In genomic region chr20:49799698-49800097, GRCh38 we compare ENCODE assay signal across 1 cellular context.
TF ChIP-seq lines count a peak whose summit lies in the region.

No MANE protein-coding gene starts in this region.

TF ChIP-seq in HepG2, 621 proteins besides CTCF, POLR2A, EP300 and RAD21 (continued from another document and continues in another):
- TF ChIP-seq ZXDC (CRISPR knock-in tag; IDR thresholded peaks at IDR 0.05): no peak; the same call in 1 of the 2 replicates
- TF ChIP-seq PHF21A (CRISPR knock-in tag; IDR thresholded peaks at IDR 0.05): peak; percentile 37; the same call in 1 of the 2 replicates
- TF ChIP-seq JUNB (CRISPR knock-in tag; IDR thresholded peaks at IDR 0.05; ENCODE audit: borderline replicate concordance): no peak
- no peak for TF ChIP-seq MTA1 (CRISPR knock-in tag; IDR thresholded peaks at IDR 0.05; ENCODE audit: borderline replicate concordance)
- no peak for TF ChIP-seq CBX1 (IDR thresholded peaks at IDR 0.05; ENCODE audit: low read depth)
- TF ChIP-seq TBX3 (IDR thresholded peaks at IDR 0.05; ENCODE audit: borderline replicate concordance): no peak
- peak; percentile 42; the same call in 1 of the 2 replicates for TF ChIP-seq HDAC2 (CRISPR knock-in tag; IDR thresholded peaks at IDR 0.05)
- TF ChIP-seq JDP2 (CRISPR knock-in tag; IDR thresholded peaks at IDR 0.05; ENCODE audit: borderline replicate concordance): no peak
- TF ChIP-seq ZEB1 (IDR thresholded peaks at IDR 0.05; ENCODE audit: insufficient replicate concordance, low read depth): no peak
- TF ChIP-seq ZSCAN21 (CRISPR knock-in tag; IDR thresholded peaks at IDR 0.05; ENCODE audit: borderline replicate concordance): 0 out of 2 replicates have a peak, but pooled peaks have one; percentile 33
- TF ChIP-seq, protein P1, sequence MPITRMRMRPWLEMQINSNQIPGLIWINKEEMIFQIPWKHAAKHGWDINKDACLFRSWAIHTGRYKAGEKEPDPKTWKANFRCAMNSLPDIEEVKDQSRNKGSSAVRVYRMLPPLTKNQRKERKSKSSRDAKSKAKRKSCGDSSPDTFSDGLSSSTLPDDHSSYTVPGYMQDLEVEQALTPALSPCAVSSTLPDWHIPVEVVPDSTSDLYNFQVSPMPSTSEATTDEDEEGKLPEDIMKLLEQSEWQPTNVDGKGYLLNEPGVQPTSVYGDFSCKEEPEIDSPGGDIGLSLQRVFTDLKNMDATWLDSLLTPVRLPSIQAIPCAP (CRISPR knock-in tag; IDR thresholded peaks at IDR 0.05; ENCODE audit: low read depth): no peak
- no peak for TF ChIP-seq ZNF546 (CRISPR knock-in tag; conservative IDR thresholded peaks at IDR 0.05)
- no peak for TF ChIP-seq IKZF4 (CRISPR knock-in tag; IDR thresholded peaks at IDR 0.05; ENCODE audit: borderline replicate concordance, low read depth, not compliant biosample characterization)
- TF ChIP-seq ZNF724P (CRISPR knock-in tag; IDR thresholded peaks at IDR 0.05; ENCODE audit: borderline replicate concordance): no peak
- TF ChIP-seq, protein P2, sequence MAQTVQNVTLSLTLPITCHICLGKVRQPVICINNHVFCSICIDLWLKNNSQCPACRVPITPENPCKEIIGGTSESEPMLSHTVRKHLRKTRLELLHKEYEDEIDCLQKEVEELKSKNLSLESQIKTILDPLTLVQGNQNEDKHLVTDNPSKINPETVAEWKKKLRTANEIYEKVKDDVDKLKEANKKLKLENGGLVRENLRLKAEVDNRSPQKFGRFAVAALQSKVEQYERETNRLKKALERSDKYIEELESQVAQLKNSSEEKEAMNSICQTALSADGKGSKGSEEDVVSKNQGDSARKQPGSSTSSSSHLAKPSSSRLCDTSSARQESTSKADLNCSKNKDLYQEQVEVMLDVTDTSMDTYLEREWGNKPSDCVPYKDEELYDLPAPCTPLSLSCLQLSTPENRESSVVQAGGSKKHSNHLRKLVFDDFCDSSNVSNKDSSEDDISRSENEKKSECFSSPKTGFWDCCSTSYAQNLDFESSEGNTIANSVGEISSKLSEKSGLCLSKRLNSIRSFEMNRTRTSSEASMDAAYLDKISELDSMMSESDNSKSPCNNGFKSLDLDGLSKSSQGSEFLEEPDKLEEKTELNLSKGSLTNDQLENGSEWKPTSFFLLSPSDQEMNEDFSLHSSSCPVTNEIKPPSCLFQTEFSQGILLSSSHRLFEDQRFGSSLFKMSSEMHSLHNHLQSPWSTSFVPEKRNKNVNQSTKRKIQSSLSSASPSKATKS (CRISPR knock-in tag; IDR thresholded peaks at IDR 0.05): no peak
- TF ChIP-seq, protein P3, sequence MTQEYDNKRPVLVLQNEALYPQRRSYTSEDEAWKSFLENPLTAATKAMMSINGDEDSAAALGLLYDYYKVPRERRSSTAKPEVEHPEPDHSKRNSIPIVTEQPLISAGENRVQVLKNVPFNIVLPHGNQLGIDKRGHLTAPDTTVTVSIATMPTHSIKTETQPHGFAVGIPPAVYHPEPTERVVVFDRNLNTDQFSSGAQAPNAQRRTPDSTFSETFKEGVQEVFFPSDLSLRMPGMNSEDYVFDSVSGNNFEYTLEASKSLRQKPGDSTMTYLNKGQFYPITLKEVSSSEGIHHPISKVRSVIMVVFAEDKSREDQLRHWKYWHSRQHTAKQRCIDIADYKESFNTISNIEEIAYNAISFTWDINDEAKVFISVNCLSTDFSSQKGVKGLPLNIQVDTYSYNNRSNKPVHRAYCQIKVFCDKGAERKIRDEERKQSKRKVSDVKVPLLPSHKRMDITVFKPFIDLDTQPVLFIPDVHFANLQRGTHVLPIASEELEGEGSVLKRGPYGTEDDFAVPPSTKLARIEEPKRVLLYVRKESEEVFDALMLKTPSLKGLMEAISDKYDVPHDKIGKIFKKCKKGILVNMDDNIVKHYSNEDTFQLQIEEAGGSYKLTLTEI (CRISPR knock-in tag; conservative IDR thresholded peaks at IDR 0.05): no peak
- TF ChIP-seq NRL (CRISPR knock-in tag; IDR thresholded peaks at IDR 0.05; ENCODE audit: borderline replicate concordance): no peak
- no peak for TF ChIP-seq ZFP37 (CRISPR knock-in tag; IDR thresholded peaks at IDR 0.05; ENCODE audit: borderline replicate concordance)
- no peak for TF ChIP-seq REL (CRISPR knock-in tag; conservative IDR thresholded peaks at IDR 0.05)
- no peak for TF ChIP-seq SAFB2 (CRISPR knock-in tag; IDR thresholded peaks at IDR 0.05; ENCODE audit: borderline replicate concordance, low read depth)
- TF ChIP-seq HOXA3 (CRISPR knock-in tag; IDR thresholded peaks at IDR 0.05): peak; percentile 60; the same call in 1 of the 2 replicates
- TF ChIP-seq IRX3 (CRISPR knock-in tag; IDR thresholded peaks at IDR 0.05; ENCODE audit: borderline replicate concordance, low read depth): no peak
- no peak for TF ChIP-seq PCBP2 (optimal IDR thresholded peaks at IDR 0.05; ENCODE audit: low read depth, low read length, poor library complexity, severe bottlenecking)
- TF ChIP-seq SMAD3 (CRISPR knock-in tag; IDR thresholded peaks at IDR 0.05): no peak; the same call in 1 of the 2 replicates
- TF ChIP-seq U2AF1 (optimal IDR thresholded peaks at IDR 0.05; ENCODE audit: low read depth, low read length): no peak
- no peak for TF ChIP-seq ZNF580 (CRISPR knock-in tag; IDR thresholded peaks at IDR 0.05; ENCODE audit: borderline replicate concordance, low read depth)
- TF ChIP-seq, protein P4, sequence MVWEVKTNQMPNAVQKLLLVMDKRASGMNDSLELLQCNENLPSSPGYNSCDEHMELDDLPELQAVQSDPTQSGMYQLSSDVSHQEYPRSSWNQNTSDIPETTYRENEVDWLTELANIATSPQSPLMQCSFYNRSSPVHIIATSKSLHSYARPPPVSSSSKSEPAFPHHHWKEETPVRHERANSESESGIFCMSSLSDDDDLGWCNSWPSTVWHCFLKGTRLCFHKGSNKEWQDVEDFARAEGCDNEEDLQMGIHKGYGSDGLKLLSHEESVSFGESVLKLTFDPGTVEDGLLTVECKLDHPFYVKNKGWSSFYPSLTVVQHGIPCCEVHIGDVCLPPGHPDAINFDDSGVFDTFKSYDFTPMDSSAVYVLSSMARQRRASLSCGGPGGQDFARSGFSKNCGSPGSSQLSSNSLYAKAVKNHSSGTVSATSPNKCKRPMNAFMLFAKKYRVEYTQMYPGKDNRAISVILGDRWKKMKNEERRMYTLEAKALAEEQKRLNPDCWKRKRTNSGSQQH (CRISPR knock-in tag; IDR thresholded peaks at IDR 0.05; ENCODE audit: low read depth): no peak
- TF ChIP-seq RARA (CRISPR knock-in tag; IDR thresholded peaks at IDR 0.05): peak; percentile 45; the same call in 1 of the 2 replicates
- TF ChIP-seq SCMH1 (CRISPR knock-in tag; IDR thresholded peaks at IDR 0.05; ENCODE audit: borderline replicate concordance): no peak
- no peak for TF ChIP-seq IRF9 (CRISPR knock-in tag; IDR thresholded peaks at IDR 0.05; ENCODE audit: borderline replicate concordance)
- TF ChIP-seq, protein P5, sequence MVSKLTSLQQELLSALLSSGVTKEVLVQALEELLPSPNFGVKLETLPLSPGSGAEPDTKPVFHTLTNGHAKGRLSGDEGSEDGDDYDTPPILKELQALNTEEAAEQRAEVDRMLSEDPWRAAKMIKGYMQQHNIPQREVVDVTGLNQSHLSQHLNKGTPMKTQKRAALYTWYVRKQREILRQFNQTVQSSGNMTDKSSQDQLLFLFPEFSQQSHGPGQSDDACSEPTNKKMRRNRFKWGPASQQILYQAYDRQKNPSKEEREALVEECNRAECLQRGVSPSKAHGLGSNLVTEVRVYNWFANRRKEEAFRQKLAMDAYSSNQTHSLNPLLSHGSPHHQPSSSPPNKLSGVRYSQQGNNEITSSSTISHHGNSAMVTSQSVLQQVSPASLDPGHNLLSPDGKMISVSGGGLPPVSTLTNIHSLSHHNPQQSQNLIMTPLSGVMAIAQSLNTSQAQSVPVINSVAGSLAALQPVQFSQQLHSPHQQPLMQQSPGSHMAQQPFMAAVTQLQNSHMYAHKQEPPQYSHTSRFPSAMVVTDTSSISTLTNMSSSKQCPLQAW (CRISPR knock-in tag; IDR thresholded peaks at IDR 0.05): no peak
- TF ChIP-seq ZNF652 (CRISPR knock-in tag; IDR thresholded peaks at IDR 0.05; ENCODE audit: borderline replicate concordance, low read depth): no peak
- no peak for TF ChIP-seq ZNF230 (CRISPR knock-in tag; IDR thresholded peaks at IDR 0.05)
- TF ChIP-seq CREB1 (IDR thresholded peaks at IDR 0.05): no peak
- TF ChIP-seq CREB1 (CRISPR knock-in tag; IDR thresholded peaks at IDR 0.05): peak; percentile 54
- no peak for TF ChIP-seq ZNF549 (CRISPR knock-in tag; IDR thresholded peaks at IDR 0.05)
- TF ChIP-seq, protein P6, sequence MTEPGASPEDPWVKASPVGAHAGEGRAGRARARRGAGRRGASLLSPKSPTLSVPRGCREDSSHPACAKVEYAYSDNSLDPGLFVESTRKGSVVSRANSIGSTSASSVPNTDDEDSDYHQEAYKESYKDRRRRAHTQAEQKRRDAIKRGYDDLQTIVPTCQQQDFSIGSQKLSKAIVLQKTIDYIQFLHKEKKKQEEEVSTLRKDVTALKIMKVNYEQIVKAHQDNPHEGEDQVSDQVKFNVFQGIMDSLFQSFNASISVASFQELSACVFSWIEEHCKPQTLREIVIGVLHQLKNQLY (CRISPR knock-in tag; IDR thresholded peaks at IDR 0.05): no peak
- peak; percentile 29; the same call in 1 of the 2 replicates for TF ChIP-seq ARID3A (IDR thresholded peaks at IDR 0.05; ENCODE audit: low read depth, low read length)
- no peak for TF ChIP-seq ZFP1 (CRISPR knock-in tag; IDR thresholded peaks at IDR 0.05)
- no peak for TF ChIP-seq NFKBIZ (CRISPR knock-in tag; IDR thresholded peaks at IDR 0.05)
- no peak for TF ChIP-seq GATA4 (IDR thresholded peaks at IDR 0.05; ENCODE audit: borderline replicate concordance, low read depth)
- no peak for TF ChIP-seq ZNF143 (CRISPR knock-in tag; IDR thresholded peaks at IDR 0.05)
- TF ChIP-seq ZNF7 (CRISPR knock-in tag; IDR thresholded peaks at IDR 0.05): no peak
- TF ChIP-seq GTF3A (CRISPR knock-in tag; conservative IDR thresholded peaks at IDR 0.05): no peak
- no peak for TF ChIP-seq ZNF460 (CRISPR knock-in tag; IDR thresholded peaks at IDR 0.05; ENCODE audit: borderline replicate concordance)
- no peak for TF ChIP-seq HOXA9 (CRISPR knock-in tag; IDR thresholded peaks at IDR 0.05; ENCODE audit: borderline replicate concordance)
- TF ChIP-seq CENPX (CRISPR knock-in tag; IDR thresholded peaks at IDR 0.05): no peak; the same call in 1 of the 2 replicates
- TF ChIP-seq, protein P7, sequence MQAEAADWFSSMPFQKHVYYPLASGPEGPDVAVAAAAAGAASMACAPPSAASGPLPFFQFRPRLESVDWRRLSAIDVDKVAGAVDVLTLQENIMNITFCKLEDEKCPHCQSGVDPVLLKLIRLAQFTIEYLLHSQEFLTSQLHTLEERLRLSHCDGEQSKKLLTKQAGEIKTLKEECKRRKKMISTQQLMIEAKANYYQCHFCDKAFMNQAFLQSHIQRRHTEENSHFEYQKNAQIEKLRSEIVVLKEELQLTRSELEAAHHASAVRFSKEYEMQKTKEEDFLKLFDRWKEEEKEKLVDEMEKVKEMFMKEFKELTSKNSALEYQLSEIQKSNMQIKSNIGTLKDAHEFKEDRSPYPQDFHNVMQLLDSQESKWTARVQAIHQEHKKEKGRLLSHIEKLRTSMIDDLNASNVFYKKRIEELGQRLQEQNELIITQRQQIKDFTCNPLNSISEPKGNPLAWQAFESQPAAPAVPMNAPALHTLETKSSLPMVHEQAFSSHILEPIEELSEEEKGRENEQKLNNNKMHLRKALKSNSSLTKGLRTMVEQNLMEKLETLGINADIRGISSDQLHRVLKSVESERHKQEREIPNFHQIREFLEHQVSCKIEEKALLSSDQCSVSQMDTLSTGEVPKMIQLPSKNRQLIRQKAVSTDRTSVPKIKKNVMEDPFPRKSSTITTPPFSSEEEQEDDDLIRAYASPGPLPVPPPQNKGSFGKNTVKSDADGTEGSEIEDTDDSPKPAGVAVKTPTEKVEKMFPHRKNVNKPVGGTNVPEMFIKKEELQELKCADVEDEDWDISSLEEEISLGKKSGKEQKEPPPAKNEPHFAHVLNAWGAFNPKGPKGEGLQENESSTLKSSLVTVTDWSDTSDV (CRISPR knock-in tag; IDR thresholded peaks at IDR 0.05): no peak
- TF ChIP-seq GZF1 (CRISPR knock-in tag; IDR thresholded peaks at IDR 0.05): no peak
